Comparison of ENCODE assay signal across 8 cellular contexts in genomic region chr2:239326831-239327535, GRCh38.
DNase-seq lines count a peak whose midpoint lies in the region; ATAC-seq and TF ChIP-seq lines count a peak whose summit lies in the region.

No MANE protein-coding gene starts in this region.

- no peaks in the 10 kb centered on the region for H3K27me3 ChIP-seq in A673 (replicated peaks; ENCODE audit: insufficient read depth, low read depth, low read length, poor library complexity)

- intact Hi-C loops in OCI-LY7 (cut with micrococcal nuclease; ENCODE audit: unreplicated experiment): no loop called here
- intact Hi-C loops in A673 (cut with micrococcal nuclease; ENCODE audit: unreplicated experiment): no loop called here

- no peaks in the 10 kb centered on the region for H4K20me1 ChIP-seq in OCI-LY7 (ENCODE audit: insufficient read depth, low read length)

- BruUV-seq in OCI-LY7 (replicated peaks; lab: Mats Ljungman, UMichigan): no TSS peak
- no TSS peak for BruUV-seq in A673 (replicated peaks; lab: Mats Ljungman, UMichigan)

- H3K27me3 Mint-ChIP-seq in mesothelial cell of epicardium (ENCODE audit: low read depth): no peaks in the 10 kb centered on the region
- no peaks in the 10 kb centered on the region for H3K27me3 Mint-ChIP-seq in stimulated activated naive B cell treated with anti-CD40 and anti-IgM and Interleukin-4, amounts not matched to agents 10 μg/mL and 1 μg/mL and 100 μg/mL, for 72 hours

- DNase-seq in NAMALWA (ENCODE audit: low spot score): peak; percentile 78
- DNase-seq in activated effector memory CD4-positive, alpha-beta T cell treated with anti-CD3 and anti-CD28 coated beads, Interleukin-2, amount 50 U/mL, for 16 hours: peak; percentile 86
- no peak for DNase-seq in mesothelial cell of epicardium (ENCODE audit: low spot score in 2 of 2, unreplicated experiment in 2 of 2)
- DNase-seq in stimulated activated naive B cell treated with anti-CD40 and anti-IgM and Interleukin-4, amounts not matched to agents 10 μg/mL and 1 μg/mL and 100 μg/mL, for 72 hours: peak; percentile 58
- no peak for DNase-seq in OCI-LY7 (ENCODE audit: low spot score)
- DNase-seq in A673 (ENCODE audit: low spot score): no peak
- DNase-seq in GM03348 (ENCODE audit: low spot score): no peak

- no peaks in the 10 kb centered on the region for H3K9me3 ChIP-seq in OCI-LY7 (ENCODE audit: low read length)
- no peaks in the 10 kb centered on the region for H3K9me3 ChIP-seq in A673 (ENCODE audit: low read depth, low read length, poor library complexity, severe bottlenecking)

- peaks cover 10% of the 10 kb centered on the region for H3K36me3 Mint-ChIP-seq in mesothelial cell of epicardium
- peaks cover 25 to 26% of the 10 kb centered on the region in 2 donors for H3K36me3 Mint-ChIP-seq in stimulated activated naive B cell treated with anti-CD40 and anti-IgM and Interleukin-4, amounts not matched to agents 10 μg/mL and 1 μg/mL and 100 μg/mL, for 72 hours

- H3K4me3 ChIP-seq in OCI-LY7 (ENCODE audit: low read depth, low read length, poor library complexity, severe bottlenecking): no peak overlapping the region
- no peak overlapping the region for H3K4me3 ChIP-seq in A673 (ENCODE audit: low read depth, low read length, poor library complexity, severe bottlenecking)

- H3K79me2 ChIP-seq in OCI-LY7 (ENCODE audit: insufficient read depth, low read depth, low read length): no peaks in the 10 kb centered on the region

- no peaks in the 10 kb centered on the region for H3K9me2 ChIP-seq in OCI-LY7 (ENCODE audit: insufficient read depth, low read length)

- H3K9me3 Mint-ChIP-seq in mesothelial cell of epicardium: peaks cover 7% of the 10 kb centered on the region
- H3K9me3 Mint-ChIP-seq in stimulated activated naive B cell treated with anti-CD40 and anti-IgM and Interleukin-4, amounts not matched to agents 10 μg/mL and 1 μg/mL and 100 μg/mL, for 72 hours: peaks cover 0 to 2% of the 10 kb centered on the region in 2 donors

- H2AFZ ChIP-seq in OCI-LY7 (ENCODE audit: low read length): no peak overlapping the region

- H3K27ac Mint-ChIP-seq in mesothelial cell of epicardium: peak overlapping the region; percentile 96
- peak overlapping the region; percentile 42 for H3K27ac Mint-ChIP-seq in stimulated activated naive B cell treated with anti-CD40 and anti-IgM and Interleukin-4, amounts not matched to agents 10 μg/mL and 1 μg/mL and 100 μg/mL, for 72 hours

- H3K4me3 Mint-ChIP-seq in mesothelial cell of epicardium: no peak overlapping the region
- peak overlapping the region in 1 of 2 donors; percentile 17 for H3K4me3 Mint-ChIP-seq in stimulated activated naive B cell treated with anti-CD40 and anti-IgM and Interleukin-4, amounts not matched to agents 10 μg/mL and 1 μg/mL and 100 μg/mL, for 72 hours

- H3K36me3 ChIP-seq in OCI-LY7 (ENCODE audit: insufficient read depth, low read length) (no peaks in the 10 kb centered on the region), A673 (ENCODE audit: insufficient read depth, low read length, poor library complexity, severe bottlenecking) (peaks cover 1% of the 10 kb centered on the region)

- H3K4me2 ChIP-seq in OCI-LY7 (ENCODE audit: low read length): no peak overlapping the region

- H3K4me1 Mint-ChIP-seq in mesothelial cell of epicardium: peaks cover 58% of the 10 kb centered on the region
- H3K4me1 Mint-ChIP-seq in stimulated activated naive B cell treated with anti-CD40 and anti-IgM and Interleukin-4, amounts not matched to agents 10 μg/mL and 1 μg/mL and 100 μg/mL, for 72 hours: peaks cover 28 to 51% of the 10 kb centered on the region in 2 donors

- ATAC-seq in GM21447 (IDR thresholded peaks at IDR 0.05; ENCODE audit: unreplicated experiment): peak; percentile 70
- peak; percentile 94 to 96 for ATAC-seq in stimulated activated naive B cell treated with anti-CD40 and anti-IgM and Interleukin-4, amounts not matched to agents 10 μg/mL and 1 μg/mL and 100 μg/mL, for 72 hours (replicated peaks)

- H3K4me1 ChIP-seq in OCI-LY7 (ENCODE audit: insufficient read depth, low read length, poor library complexity, severe bottlenecking) (no peaks in the 10 kb centered on the region), A673 (ENCODE audit: insufficient read depth, low read length, poor library complexity, severe bottlenecking) (peaks cover 19% of the 10 kb centered on the region)

- H3K27ac ChIP-seq in OCI-LY7 (ENCODE audit: low read depth, low read length, poor library complexity, severe bottlenecking) (no peak overlapping the region), A673 (ENCODE audit: low read depth, low read length, poor library complexity, severe bottlenecking) (no peak overlapping the region)

- POLR2A ChIA-PET in OCI-LY7 (lab: Charles Lee): no interaction called here
- POLR2A ChIA-PET in A673 (lab: Charles Lee; ENCODE audit: low non-redundant PET): no interaction called here

- CTCF ChIA-PET in OCI-LY7 (lab: Charles Lee; ENCODE audit: unreplicated experiment): no interaction called here
- CTCF ChIA-PET in A673 (lab: Charles Lee): no interaction called here

- TF ChIP-seq CTCF in mesothelial cell of epicardium (IDR thresholded peaks at IDR 0.05; ENCODE audit: unreplicated experiment) (no peak), OCI-LY7 (conservative IDR thresholded peaks at IDR 0.05; ENCODE audit: low read length) (no peak), A673 (conservative IDR thresholded peaks at IDR 0.05; ENCODE audit: low read depth, low read length) (no peak)

Comparison
In these comparisons a context has a peak if more than half of its experiments do, and no peak if none do; other contexts are left out.
1. DNase-seq: peak in NAMALWA (single experiment), activated effector memory CD4-positive, alpha-beta T cell treated with anti-CD3 and anti-CD28 coated beads, Interleukin-2, amount 50 U/mL, for 16 hours (single experiment) and stimulated activated naive B cell treated with anti-CD40 and anti-IgM and Interleukin-4, amounts not matched to agents 10 μg/mL and 1 μg/mL and 100 μg/mL, for 72 hours (single experiment); none in mesothelial cell of epicardium (0 of 2), OCI-LY7 (single experiment), A673 (single experiment) and GM03348 (single experiment).